ENCODE assay signal across 8 cellular contexts in the genomic region with DNA sequence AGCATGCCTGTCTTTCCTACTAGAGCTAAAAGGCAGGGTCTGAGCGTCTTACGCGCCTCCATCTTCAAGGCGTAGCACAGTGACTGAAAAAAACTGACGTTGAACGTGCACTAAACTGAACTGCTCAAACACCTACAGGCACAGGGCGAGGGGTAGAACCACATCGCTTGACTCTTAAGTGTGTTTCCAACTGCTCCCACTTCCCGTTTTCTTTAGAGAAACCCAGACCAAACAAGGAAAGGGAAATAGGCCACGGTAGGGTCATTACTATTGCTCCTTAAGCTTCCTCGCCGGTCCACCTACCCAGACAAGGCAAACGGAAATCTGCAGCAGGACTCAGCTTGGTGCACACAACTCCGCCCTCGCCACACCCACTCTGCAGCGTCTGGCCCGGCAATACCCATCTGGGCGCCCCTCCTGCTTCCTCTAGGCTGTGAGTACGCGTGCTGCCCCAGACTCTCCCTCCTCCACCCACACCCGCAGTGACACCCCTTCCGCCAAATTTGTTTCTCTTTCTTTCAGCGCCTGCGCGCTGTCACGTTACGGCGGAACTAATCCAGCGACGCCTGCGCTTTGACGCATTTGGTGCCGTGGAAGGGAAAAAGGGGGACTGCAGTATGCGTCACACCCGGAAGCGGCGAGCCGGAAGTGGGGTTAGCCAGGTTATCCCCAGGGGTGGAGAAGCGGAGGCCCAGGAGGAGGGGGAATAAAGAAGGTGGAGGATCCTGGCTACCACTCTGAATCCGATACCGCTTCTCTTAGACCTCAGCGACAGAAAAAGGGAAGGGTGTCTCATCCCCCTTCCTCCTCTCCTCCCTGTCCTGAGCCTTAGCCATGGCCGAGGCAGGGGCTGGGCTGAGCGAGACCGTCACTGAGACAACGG. TPM values are rescaled to one million over a fixed set of nuclear protein-coding genes. Genes with fewer than 3 reads are reported as not detected.
A peak's percentile ranks its signal among the peaks of the same experiment; 100 is the strongest.
DNase-seq lines count a peak whose midpoint lies in the region; ATAC-seq, FAIRE-seq and TF ChIP-seq lines count a peak whose summit lies in the region.

A gene with protein sequence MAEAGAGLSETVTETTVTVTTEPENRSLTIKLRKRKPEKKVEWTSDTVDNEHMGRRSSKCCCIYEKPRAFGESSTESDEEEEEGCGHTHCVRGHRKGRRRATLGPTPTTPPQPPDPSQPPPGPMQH (plus strand): TSS at position 622 of the 883 bp plus-strand sequence. CDS start 213 bp downstream, at position 835.

- peaks cover 14% of the 10 kb centered on the region for H3K27me3 Mint-ChIP-seq in T-helper 2 cell treated with Interferon-gamma antibody and Interleukin-4, amounts not matched to agents 5 μg/mL and 100 μg/mL, for 36 hours (ENCODE audit: low read depth)

- H3K9me3 ChIP-seq in ascending aorta (no peaks in the 10 kb centered on the region), right atrium auricular region (no peaks in the 10 kb centered on the region), psoas muscle (no peaks in the 10 kb centered on the region)

- H3K27ac ChIP-seq in ascending aorta: peak within 1 kb of the TSS; percentile 77 to 85
- peak within 1 kb of the TSS; percentile 90 to 95 for H3K27ac ChIP-seq in right atrium auricular region
- peak within 1 kb of the TSS; percentile 86 for H3K27ac ChIP-seq in psoas muscle

- H3K27me3 ChIP-seq in ascending aorta (no peaks in the 10 kb centered on the region), right atrium auricular region (peaks cover 0 to 5% of the 10 kb centered on the region in 2 donors), psoas muscle (ENCODE audit: insufficient read depth in 3 of 3, low read length in 2 of 3) (peaks cover 0 to 14% (median 5%) of the 10 kb centered on the region in 3 donors)

- peaks cover 42% of the 10 kb centered on the region for H3K4me1 Mint-ChIP-seq in T-helper 2 cell treated with Interferon-gamma antibody and Interleukin-4, amounts not matched to agents 5 μg/mL and 100 μg/mL, for 36 hours (ENCODE audit: low read depth)

- H3K4me3 ChIP-seq in ascending aorta (peak within 1 kb of the TSS; percentile 75 to 77), right atrium auricular region (peak within 1 kb of the TSS; percentile 60 to 71), psoas muscle (peak within 1 kb of the TSS; percentile 87)

- H3K4me1 ChIP-seq in ascending aorta: peaks cover 4 to 20% of the 10 kb centered on the region in 2 donors
- H3K4me1 ChIP-seq in right atrium auricular region: peaks cover 0 to 28% of the 10 kb centered on the region in 2 donors
- H3K4me1 ChIP-seq in psoas muscle: peaks cover 40% of the 10 kb centered on the region

- TF ChIP-seq CTCF in ascending aorta (IDR thresholded peaks at IDR 0.05) (no peak), right atrium auricular region (IDR thresholded peaks at IDR 0.05) (peak in 1 of 2 donors; percentile 8), psoas muscle (IDR thresholded peaks at IDR 0.05) (no peak)

- DNase-seq in NCI-H1930 (lab: John Stamatoyannopoulos, UW) (peak; percentile 97 to 99), ascending aorta (ENCODE audit: low spot score in 2 of 2) (peak; percentile 98 to 99), right atrium auricular region (ENCODE audit: low spot score) (peak; percentile 99), psoas muscle (peak; percentile 98 to 99), urothelium cell line (ENCODE audit: low spot score) (peak; percentile 98)
- DNase-seq in T-helper 2 cell treated with Interferon-gamma antibody and Interleukin-4, amounts not matched to agents 5 μg/mL and 100 μg/mL, for 36 hours (ENCODE audit: low spot score): peak; percentile 99

- intact Hi-C loops in ascending aorta (cut with DNase I) (loop anchor here (1.0 to 10.0 kb wide), 8 partner anchors 90 to 1802 kb away; a partner anchor contains a TSS), psoas muscle (cut with DNase I) (no loop called here)

- peak; percentile 68 for FAIRE-seq in urothelium cell line (lab: Jason Lieb, UNC)

- WGBS in psoas muscle, 3 donors: 0% methylated on average over 45 to 46 of the region's 46 CpGs

- peak within 1 kb of the TSS; percentile 99 for H3K4me3 Mint-ChIP-seq in T-helper 2 cell treated with Interferon-gamma antibody and Interleukin-4, amounts not matched to agents 5 μg/mL and 100 μg/mL, for 36 hours

- peak; percentile 95 for ATAC-seq in GM18502 (IDR thresholded peaks at IDR 0.05; ENCODE audit: poor library complexity, unreplicated experiment)
- peak; percentile 94 for ATAC-seq in HG02970 (IDR thresholded peaks at IDR 0.05; ENCODE audit: low FRiP score, unreplicated experiment)
- ATAC-seq in psoas muscle: peak; percentile 97 to 98 (median 98)

- H3K9me3 Mint-ChIP-seq in T-helper 2 cell treated with Interferon-gamma antibody and Interleukin-4, amounts not matched to agents 5 μg/mL and 100 μg/mL, for 36 hours: no peaks in the 10 kb centered on the region

- peaks cover 5 to 18% of the 10 kb centered on the region in 2 donors for H3K36me3 ChIP-seq in ascending aorta
- peaks cover 12% of the 10 kb centered on the region for H3K36me3 ChIP-seq in right atrium auricular region
- peaks cover 0 to 53% of the 10 kb centered on the region in 2 donors for H3K36me3 ChIP-seq in psoas muscle (ENCODE audit: insufficient read depth in 1 of 2, low read depth in 1 of 2)

- peak within 1 kb of the TSS; percentile 99 for H3K27ac Mint-ChIP-seq in T-helper 2 cell treated with Interferon-gamma antibody and Interleukin-4, amounts not matched to agents 5 μg/mL and 100 μg/mL, for 36 hours

- peaks cover 61% of the 10 kb centered on the region for H3K36me3 Mint-ChIP-seq in T-helper 2 cell treated with Interferon-gamma antibody and Interleukin-4, amounts not matched to agents 5 μg/mL and 100 μg/mL, for 36 hours (ENCODE audit: low read depth)

RNA-seq across cellular contexts. Expression of the gene that starts here (rescaled TPM):
- total RNA-seq in ascending aorta: 7.1 TPM
- total RNA-seq in right atrium auricular region: 10 to 100 TPM; 48.2 to 55.7 TPM
- 10 to 100 TPM; 31.9 to 48.5 (median 37.8) TPM for total RNA-seq in psoas muscle
- polyA plus RNA-seq in psoas muscle: 10 to 100 TPM; 59.4 to 81.2 (median 79.8) TPM

Comparison
In these comparisons a context has a peak if more than half of its experiments do, and no peak if none do; other contexts are left out.
1. Peak in every context shown above with its lines: DNase-seq, ATAC-seq, H3K4me3 ChIP-seq and H3K27ac ChIP-seq.